ENCODE assay signal across 16 cellular contexts in the genomic region with DNA sequence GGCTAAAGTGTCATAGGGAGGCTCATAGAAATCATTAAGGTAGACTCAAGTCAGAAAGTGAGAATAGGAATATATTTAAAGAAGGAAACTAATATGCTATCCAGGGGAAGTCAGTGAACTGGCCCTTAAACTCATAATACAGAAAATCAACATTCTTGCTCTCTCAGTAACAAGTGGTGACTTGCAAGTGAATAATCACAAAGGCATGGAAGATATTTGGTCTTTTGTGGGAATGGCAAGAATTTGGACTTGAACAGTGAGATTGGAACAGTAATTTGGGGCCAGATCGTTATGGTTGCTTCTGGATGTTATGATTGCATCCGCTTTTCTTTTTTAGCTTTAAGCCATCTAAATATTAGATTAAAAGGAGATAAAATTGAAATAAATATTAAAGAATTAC.
DNase-seq lines count a peak whose midpoint lies in the region; ATAC-seq and TF ChIP-seq lines count a peak whose summit lies in the region.
"Had no signal": no experiment of that assay in that cellular context is flagged by ENCODE, and none has a peak within 500 bp of the region (broad histone marks: within the 10 kb centered on the region; RNA-seq: fewer than 3 reads in every experiment).

No MANE protein-coding gene starts in this region.

- no peak for TF ChIP-seq CTCF in HCT116 (IDR thresholded peaks at IDR 0.05 in 2 of 3, conservative IDR thresholded peaks at IDR 0.05 in 1 of 3; ENCODE audit: borderline replicate concordance in 1 of 3, insufficient read depth in 1 of 3, low read depth in 2 of 3, low read length in 2 of 3)

- CTCF ChIA-PET in HCT116 (lab: Charles Lee): no interaction called here
- CTCF ChIA-PET in activated naive CD4-positive, alpha-beta T cell treated with anti-CD3 and anti-CD28 coated beads for 36 hours (lab: Charles Lee): interaction anchor here (0.6 kb wide), 1 partner anchor 228 kb away, joined by 3 read pairs; no protein-coding TSS in a partner anchor

- TF ChIP-seq POLR2A in HCT116 (IDR thresholded peaks at IDR 0.05; ENCODE audit: borderline replicate concordance, extremely low read depth, insufficient read depth, insufficient read length): no peak

- no peak overlapping the region for H3K9ac ChIP-seq in HCT116 (ENCODE audit: low read length)

- H3K9me2 ChIP-seq in HCT116 (ENCODE audit: insufficient read depth): no peaks in the 10 kb centered on the region

- H3K9me3 Mint-ChIP-seq in activated naive CD4-positive, alpha-beta T cell treated with anti-CD3 and anti-CD28 coated beads for 36 hours: no peaks in the 10 kb centered on the region
- H3K9me3 Mint-ChIP-seq: activated naive CD4-positive, alpha-beta T cell treated with anti-CD3 and anti-CD28 coated beads, Interleukin-2, amount 50 U/mL, for 24 hours had no signal

- H3K79me2 ChIP-seq in HCT116 (ENCODE audit: insufficient read depth, low read length): no peaks in the 10 kb centered on the region

- no peaks in the 10 kb centered on the region; a peak in 1 of 4 replicates for H3K36me3 ChIP-seq in HCT116 (ENCODE audit: control insufficient read depth in 1 of 2, insufficient read depth in 2 of 2, low read length in 2 of 2)
- H3K36me3 ChIP-seq: left lung, upper lobe of left lung had no signal

- peaks cover 2 to 20% of the 10 kb centered on the region in 2 experiments; a peak in 2 of 4 replicates for H3K4me1 ChIP-seq in HCT116 (ENCODE audit: control insufficient read depth in 1 of 2, insufficient read depth in 2 of 2, low read length in 2 of 2)
- H3K4me1 ChIP-seq: left lung, upper lobe of left lung had no signal

- H3K27me3 ChIP-seq in HCT116 (ENCODE audit: insufficient read depth, low read length): no peaks in the 10 kb centered on the region
- H3K27me3 ChIP-seq: left lung, upper lobe of left lung had no signal

- POLR2A ChIA-PET in HCT116 (lab: Charles Lee): no interaction called here

- TF ChIP-seq RAD21 in HCT116 (IDR thresholded peaks at IDR 0.05; ENCODE audit: low read depth): no peak

- no TSS peak for BruUV-seq in HCT116 (replicated peaks; lab: Mats Ljungman, UMichigan)

- no peak overlapping the region for H2AFZ ChIP-seq in HCT116 (ENCODE audit: low read depth, low read length, poor library complexity, severe bottlenecking)

- no peaks in the 10 kb centered on the region for H3K27me3 Mint-ChIP-seq in activated naive CD4-positive, alpha-beta T cell treated with anti-CD3 and anti-CD28 coated beads for 36 hours (ENCODE audit: low read depth)
- H3K27me3 Mint-ChIP-seq: activated naive CD4-positive, alpha-beta T cell treated with anti-CD3 and anti-CD28 coated beads, Interleukin-2, amount 50 U/mL, for 24 hours had no signal

- H3K36me3 Mint-ChIP-seq in activated naive CD4-positive, alpha-beta T cell treated with anti-CD3 and anti-CD28 coated beads for 36 hours (ENCODE audit: low read depth): peaks cover 18% of the 10 kb centered on the region

- H3K4me3 Mint-ChIP-seq in activated naive CD4-positive, alpha-beta T cell treated with anti-CD3 and anti-CD28 coated beads for 36 hours: no peak overlapping the region
- H3K4me3 Mint-ChIP-seq: activated naive CD4-positive, alpha-beta T cell treated with anti-CD3 and anti-CD28 coated beads, Interleukin-2, amount 50 U/mL, for 24 hours had no signal

- no peak overlapping the region for H3K27ac Mint-ChIP-seq in activated naive CD4-positive, alpha-beta T cell treated with anti-CD3 and anti-CD28 coated beads for 36 hours
- H3K27ac Mint-ChIP-seq: activated naive CD4-positive, alpha-beta T cell treated with anti-CD3 and anti-CD28 coated beads, Interleukin-2, amount 50 U/mL, for 24 hours had no signal

- no peaks in the 10 kb centered on the region for H3K4me1 Mint-ChIP-seq in activated naive CD4-positive, alpha-beta T cell treated with anti-CD3 and anti-CD28 coated beads for 36 hours (ENCODE audit: low read depth)
- H3K4me1 Mint-ChIP-seq: activated naive CD4-positive, alpha-beta T cell treated with anti-CD3 and anti-CD28 coated beads, Interleukin-2, amount 50 U/mL, for 24 hours had no signal

- H3K9me3 ChIP-seq in HCT116 (ENCODE audit: control insufficient read depth in 1 of 2, insufficient read depth in 1 of 2, low read depth in 1 of 2, low read length in 2 of 2): no peaks in the 10 kb centered on the region
- H3K9me3 ChIP-seq: upper lobe of left lung had no signal

- no peaks in the 10 kb centered on the region for H4K20me1 ChIP-seq in HCT116 (ENCODE audit: insufficient read depth)

- no peak overlapping the region for H3K27ac ChIP-seq in HCT116 (ENCODE audit: low read depth, low read length)
- H3K27ac ChIP-seq: left lung, upper lobe of left lung had no signal

- intact Hi-C loops in HCT116 (cut with micrococcal nuclease): no loop called here
- intact Hi-C loops in activated naive CD4-positive, alpha-beta T cell treated with anti-CD3 and anti-CD28 coated beads for 36 hours (cut with micrococcal nuclease): no loop called here

- H3K4me3 ChIP-seq in HCT116 (replicated peaks in 1 of 2; ENCODE audit: low read depth in 1 of 2, low read length in 2 of 2): no peak overlapping the region
- H3K4me3 ChIP-seq: left lung, upper lobe of left lung had no signal

- H3K4me2 ChIP-seq in HCT116 (ENCODE audit: low read length): peak overlapping the region; percentile 59

- RAD21 ChIA-PET in HCT116 (lab: Charles Lee; ENCODE audit: low non-redundant PET in 1 of 2, low total read pairs in 2 of 2, uncharacterized antibody in 2 of 2, unreplicated experiment in 2 of 2): no interaction called here

- ATAC-seq in HCT116: peak; percentile 42; the same call in 1 of the 2 replicates
- ATAC-seq in HG03342 (IDR thresholded peaks at IDR 0.05; ENCODE audit: unreplicated experiment): no peak
- ATAC-seq: left lung had no signal

- peak; percentile 2 for DNase-seq in 8988T
- no peak for DNase-seq in HCT116 (ENCODE audit: low read depth, low spot score)
- peak; percentile 14 for DNase-seq in amniotic stem cell (lab: John Stamatoyannopoulos, UW)
- peak; percentile 75 for DNase-seq in glomerular visceral epithelial cell (ENCODE audit: extremely low spot score)
- no peak for DNase-seq in activated naive CD4-positive, alpha-beta T cell treated with anti-CD3 and anti-CD28 coated beads for 36 hours
- DNase-seq in putamen (ENCODE audit: low spot score): no peak
- DNase-seq in central memory CD4-positive, alpha-beta T cell: no peak
- DNase-seq: dermis blood vessel endothelial cell, DMS79, left lung, NCI-H1694, NCI-H774, SHP77 treated with DMSO at 0.1 percent for 48 hours, upper lobe of left lung had no signal

TF ChIP-seq in HCT116, 20 proteins besides CTCF, POLR2A, EP300 and RAD21:
- no peak for TF ChIP-seq EZH2phosphoT487 (IDR thresholded peaks at IDR 0.05; ENCODE audit: borderline replicate concordance)
- TF ChIP-seq EZH2 (IDR thresholded peaks at IDR 0.05): no peak
- no peak for TF ChIP-seq ZFX (IDR thresholded peaks at IDR 0.05)
- peak; percentile 9; the same call in 1 of the 2 replicates for TF ChIP-seq FOSL1 (IDR thresholded peaks at IDR 0.05; ENCODE audit: low read depth)

Comparison
In these comparisons a context has a peak if more than half of its experiments do, and no peak if none do; other contexts are left out.
1. DNase-seq: peak in 8988T (single experiment), amniotic stem cell (single experiment) and glomerular visceral epithelial cell (single experiment); none in HCT116 (single experiment), activated naive CD4-positive, alpha-beta T cell treated with anti-CD3 and anti-CD28 coated beads for 36 hours (single experiment), putamen (single experiment) and central memory CD4-positive, alpha-beta T cell (single experiment).